Comparison of ENCODE assay signal across 16 cellular contexts in the genomic region with DNA sequence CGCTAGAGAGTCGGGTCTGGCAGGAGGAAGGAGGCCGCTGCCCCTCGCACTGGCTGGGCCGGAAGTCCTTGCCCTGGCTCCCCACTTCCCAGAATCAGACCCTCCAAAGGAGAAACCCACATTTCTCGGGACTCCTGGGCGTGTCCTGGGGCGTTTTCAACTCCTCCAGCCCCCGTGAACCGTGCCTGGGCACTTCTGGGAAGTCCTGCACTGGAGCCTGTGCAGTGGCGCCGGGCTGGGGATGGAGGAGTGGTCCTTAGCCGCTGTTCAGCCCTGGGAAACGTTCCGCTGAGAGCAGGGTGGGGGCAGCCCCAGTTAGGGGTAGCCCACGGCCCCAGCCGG. TPM values are rescaled to one million over a fixed set of nuclear protein-coding genes. Genes with fewer than 3 reads are reported as not detected.
DNase-seq lines count a peak whose midpoint lies in the region; ATAC-seq and TF ChIP-seq lines count a peak whose summit lies in the region.
"Had no signal": no experiment of that assay in that cellular context is flagged by ENCODE, and none has a peak within 500 bp of the region (broad histone marks: within the 10 kb centered on the region; RNA-seq: fewer than 3 reads in every experiment).

No MANE protein-coding gene starts in this region.

- H3K9me3 ChIP-seq in BE2C (no peaks in the 10 kb centered on the region), osteoblast (ENCODE audit: low read depth, low read length) (no peaks in the 10 kb centered on the region)
- H3K9me3 ChIP-seq: uterus had no signal

- H3K4me1 Mint-ChIP-seq in activated CD8-positive, alpha-beta T cell treated with anti-CD3 and anti-CD28 coated beads for 36 hours (ENCODE audit: low read depth), result peaks cover 8% of the 10 kb centered on the region
- H3K4me1 Mint-ChIP-seq in activated CD8-positive, alpha-beta T cell treated with anti-CD3 and anti-CD28 coated beads, Interleukin-2, amount 10 ng/mL, durations not matched to agents 7 days and 5 days (ENCODE audit: low read depth), result peaks cover 11% of the 10 kb centered on the region

- no peak for DNase-seq in activated CD8-positive, alpha-beta T cell treated with anti-CD3 and anti-CD28 coated beads for 36 hours
- DNase-seq in activated CD8-positive, alpha-beta T cell treated with anti-CD3 and anti-CD28 coated beads, Interleukin-2, amount 10 ng/mL, durations not matched to agents 7 days and 5 days, result no peak
- DNase-seq in coronary artery (ENCODE audit: low spot score) (no peak), BE2C (no peak), osteoblast (ENCODE audit: insufficient read length, low spot score, missing footprints) (no peak)
- DNase-seq: ACHN, erythroblast, NCI-H1417 treated with DMSO at 0.1 percent for 48 hours had no signal

- H3K4me1 ChIP-seq in BE2C (no peaks in the 10 kb centered on the region), osteoblast (ENCODE audit: insufficient read depth, low read length) (no peaks in the 10 kb centered on the region)

- no peaks in the 10 kb centered on the region for H4K20me1 ChIP-seq in osteoblast (ENCODE audit: insufficient read depth, low read length)

- peaks cover 27% of the 10 kb centered on the region for H3K27me3 ChIP-seq in layer of hippocampus (ENCODE audit: control insufficient read depth, insufficient read depth, low read length)
- H3K27me3 ChIP-seq in BE2C, result peaks cover 46% of the 10 kb centered on the region
- peaks cover 62% of the 10 kb centered on the region for H3K27me3 ChIP-seq in osteoblast (ENCODE audit: insufficient read depth, low read length)

- H3K4me3 Mint-ChIP-seq in activated CD8-positive, alpha-beta T cell treated with anti-CD3 and anti-CD28 coated beads for 36 hours, result no peak overlapping the region
- no peak overlapping the region for H3K4me3 Mint-ChIP-seq in activated CD8-positive, alpha-beta T cell treated with anti-CD3 and anti-CD28 coated beads, Interleukin-2, amount 10 ng/mL, durations not matched to agents 7 days and 5 days

- H3K27ac ChIP-seq in coronary artery (peak overlapping the region in 1 of 2 donors; percentile 77), layer of hippocampus (ENCODE audit: low read depth, low read length) (peak overlapping the region; percentile 5), temporal lobe (ENCODE audit: low read depth, low read length) (peak overlapping the region; percentile 44), osteoblast (ENCODE audit: low read depth, low read length) (no peak overlapping the region)
- H3K27ac ChIP-seq: uterus had no signal

- POLR2A ChIA-PET in activated CD8-positive, alpha-beta T cell treated with anti-CD3 and anti-CD28 coated beads for 36 hours (lab: Charles Lee), result no interaction called here
- POLR2A ChIA-PET in activated CD8-positive, alpha-beta T cell treated with anti-CD3 and anti-CD28 coated beads, Interleukin-2, amount 10 ng/mL, durations not matched to agents 7 days and 5 days (lab: Charles Lee), result no interaction called here

- H3K4me2 ChIP-seq in osteoblast (ENCODE audit: insufficient read depth, low read length), result no peak overlapping the region

- intact Hi-C loops in activated CD8-positive, alpha-beta T cell treated with anti-CD3 and anti-CD28 coated beads for 36 hours (cut with micrococcal nuclease), result no loop called here

- H3K36me3 Mint-ChIP-seq in activated CD8-positive, alpha-beta T cell treated with anti-CD3 and anti-CD28 coated beads for 36 hours (ENCODE audit: low read depth), result no peaks in the 10 kb centered on the region
- H3K36me3 Mint-ChIP-seq in activated CD8-positive, alpha-beta T cell treated with anti-CD3 and anti-CD28 coated beads, Interleukin-2, amount 10 ng/mL, durations not matched to agents 7 days and 5 days (ENCODE audit: low read depth), result no peaks in the 10 kb centered on the region

- peak; percentile 41 for ATAC-seq in activated CD8-positive, alpha-beta T cell treated with anti-CD3 and anti-CD28 coated beads for 36 hours
- no peak for ATAC-seq in activated CD8-positive, alpha-beta T cell treated with anti-CD3 and anti-CD28 coated beads, Interleukin-2, amount 10 ng/mL, durations not matched to agents 7 days and 5 days
- no peak for ATAC-seq in GM19397 (IDR thresholded peaks at IDR 0.05; ENCODE audit: unreplicated experiment)

- peak overlapping the region; percentile 66 for H3K4me3 ChIP-seq in coronary artery
- no peak overlapping the region for H3K4me3 ChIP-seq in BE2C (ENCODE audit: low read depth, low read length)
- H3K4me3 ChIP-seq in osteoblast (ENCODE audit: insufficient read depth, low read length), result no peak overlapping the region
- H3K4me3 ChIP-seq: uterus had no signal

- H3K79me2 ChIP-seq in osteoblast (ENCODE audit: insufficient read depth, low read length), result no peaks in the 10 kb centered on the region

- peaks cover 63% of the 10 kb centered on the region for H3K27me3 Mint-ChIP-seq in activated CD8-positive, alpha-beta T cell treated with anti-CD3 and anti-CD28 coated beads for 36 hours
- peaks cover 58% of the 10 kb centered on the region for H3K27me3 Mint-ChIP-seq in activated CD8-positive, alpha-beta T cell treated with anti-CD3 and anti-CD28 coated beads, Interleukin-2, amount 10 ng/mL, durations not matched to agents 7 days and 5 days (ENCODE audit: low read depth)

- peak; percentile 8 for TF ChIP-seq CTCF in activated CD8-positive, alpha-beta T cell treated with anti-CD3 and anti-CD28 coated beads for 36 hours (IDR thresholded peaks at IDR 0.05)
- TF ChIP-seq CTCF in coronary artery (IDR thresholded peaks at IDR 0.05), result no peak
- TF ChIP-seq CTCF in BE2C (IDR thresholded peaks at IDR 0.05; ENCODE audit: low read depth, low read length), result no peak
- TF ChIP-seq CTCF in osteoblast (IDR thresholded peaks at IDR 0.05; ENCODE audit: extremely low read depth, low read depth, low read length), result no peak

- no peak overlapping the region for H3K27ac Mint-ChIP-seq in activated CD8-positive, alpha-beta T cell treated with anti-CD3 and anti-CD28 coated beads for 36 hours
- H3K27ac Mint-ChIP-seq in activated CD8-positive, alpha-beta T cell treated with anti-CD3 and anti-CD28 coated beads, Interleukin-2, amount 10 ng/mL, durations not matched to agents 7 days and 5 days, result no peak overlapping the region

- CTCF ChIA-PET in activated CD8-positive, alpha-beta T cell treated with anti-CD3 and anti-CD28 coated beads for 36 hours (lab: Charles Lee), result interaction anchor here (1.8 kb wide), 1 partner anchor 10 kb away, joined by 4 read pairs; no protein-coding TSS in a partner anchor
- CTCF ChIA-PET in activated CD8-positive, alpha-beta T cell treated with anti-CD3 and anti-CD28 coated beads, Interleukin-2, amount 10 ng/mL, durations not matched to agents 7 days and 5 days (lab: Charles Lee), result interaction anchor here (1.4 kb wide), 1 partner anchor 10 kb away, joined by 4 read pairs; no protein-coding TSS in a partner anchor

- no peaks in the 10 kb centered on the region for H3K9me3 Mint-ChIP-seq in activated CD8-positive, alpha-beta T cell treated with anti-CD3 and anti-CD28 coated beads for 36 hours
- H3K9me3 Mint-ChIP-seq in activated CD8-positive, alpha-beta T cell treated with anti-CD3 and anti-CD28 coated beads, Interleukin-2, amount 10 ng/mL, durations not matched to agents 7 days and 5 days (ENCODE audit: insufficient read depth), result no peaks in the 10 kb centered on the region

- no peak overlapping the region for H2AFZ ChIP-seq in osteoblast (ENCODE audit: low read length)

- H3K36me3 ChIP-seq in BE2C, result no peaks in the 10 kb centered on the region
- H3K36me3 ChIP-seq in osteoblast (ENCODE audit: insufficient read depth, low read length), result no peaks in the 10 kb centered on the region
- H3K36me3 ChIP-seq: uterus had no signal

RNA-seq across cellular contexts. Expression of a gene that starts 3.0 kb away (rescaled TPM):
- not detected for total RNA-seq in activated CD8-positive, alpha-beta T cell treated with anti-CD3 and anti-CD28 coated beads for 36 hours
- not detected for total RNA-seq in activated CD8-positive, alpha-beta T cell treated with anti-CD3 and anti-CD28 coated beads, Interleukin-2, amount 10 ng/mL, durations not matched to agents 7 days and 5 days
- 32.0 TPM for total RNA-seq in temporal lobe
- polyA plus RNA-seq in BE2C (2012; ENCODE audit: insufficient read depth, insufficient read length, low read depth), result 0.69 TPM
- not detected in 2 replicates for total RNA-seq in osteoblast
- total RNA-seq: astrocyte, HT1080, mononuclear cell, SK-MEL-5 had no signal

Comparison
In these comparisons a context has a peak if more than half of its experiments do, and no peak if none do; other contexts are left out.
1. RNA of a gene that starts 3.0 kb away (total RNA-seq): 32.0 TPM in temporal lobe (single experiment); not detected in activated CD8-positive, alpha-beta T cell treated with anti-CD3 and anti-CD28 coated beads for 36 hours, not detected in activated CD8-positive, alpha-beta T cell treated with anti-CD3 and anti-CD28 coated beads, Interleukin-2, amount 10 ng/mL, durations not matched to agents 7 days and 5 days and not detected in osteoblast; every median in the first group is over 10 times any median in the second.